In the genomic region with DNA sequence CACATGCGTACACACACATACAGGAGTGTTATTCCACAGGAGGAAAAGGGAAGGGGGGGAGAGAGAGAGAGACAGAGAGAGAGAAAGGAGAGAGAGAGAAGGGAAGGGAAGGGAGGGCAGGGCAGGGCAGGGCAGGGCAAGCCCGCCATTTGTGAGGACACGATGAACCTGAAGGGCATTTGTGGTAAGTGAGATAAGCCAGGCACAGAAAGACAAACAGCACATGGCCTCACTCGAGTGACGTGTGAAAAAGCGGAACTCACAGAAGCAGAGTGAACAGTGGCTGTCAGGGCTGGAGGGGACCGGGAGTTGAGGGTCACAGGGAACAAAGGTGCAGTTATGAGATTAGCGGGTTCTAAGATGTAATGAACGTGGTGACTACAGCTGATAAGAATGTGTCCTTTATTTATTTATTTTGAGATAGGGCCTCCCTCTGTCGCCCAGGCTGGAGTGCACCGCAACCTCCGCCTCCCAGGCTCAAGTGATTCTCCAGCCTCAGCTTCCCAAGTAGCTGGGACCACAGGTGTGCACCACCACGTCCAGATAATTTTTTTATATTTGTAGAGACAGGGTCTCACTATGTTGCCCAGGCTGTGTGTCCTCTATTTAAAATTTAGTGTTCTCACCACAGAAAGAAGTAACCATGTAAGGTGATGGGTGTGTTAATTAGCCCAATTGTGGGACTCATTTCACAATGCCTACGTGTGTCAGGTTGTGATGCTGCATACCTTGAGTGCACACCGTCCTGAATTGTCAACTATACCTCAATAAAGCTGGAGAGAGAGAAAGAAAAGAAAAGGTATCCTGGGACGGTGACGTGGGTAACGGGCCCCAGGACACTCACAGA, we compare ENCODE assay signal across 1 cellular context.
TF ChIP-seq lines count a peak whose summit lies in the region.

No MANE protein-coding gene starts in this region.

TF ChIP-seq in K562, 482 proteins besides CTCF, POLR2A, EP300 and RAD21 (continued from another document and continues in another):
- TF ChIP-seq, protein P1, sequence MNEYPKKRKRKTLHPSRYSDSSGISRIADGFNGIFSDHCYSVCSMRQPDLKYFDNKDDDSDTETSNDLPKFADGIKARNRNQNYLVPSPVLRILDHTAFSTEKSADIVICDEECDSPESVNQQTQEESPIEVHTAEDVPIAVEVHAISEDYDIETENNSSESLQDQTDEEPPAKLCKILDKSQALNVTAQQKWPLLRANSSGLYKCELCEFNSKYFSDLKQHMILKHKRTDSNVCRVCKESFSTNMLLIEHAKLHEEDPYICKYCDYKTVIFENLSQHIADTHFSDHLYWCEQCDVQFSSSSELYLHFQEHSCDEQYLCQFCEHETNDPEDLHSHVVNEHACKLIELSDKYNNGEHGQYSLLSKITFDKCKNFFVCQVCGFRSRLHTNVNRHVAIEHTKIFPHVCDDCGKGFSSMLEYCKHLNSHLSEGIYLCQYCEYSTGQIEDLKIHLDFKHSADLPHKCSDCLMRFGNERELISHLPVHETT (CRISPR knock-in tag; conservative IDR thresholded peaks at IDR 0.05 in 1 of 2, IDR thresholded peaks at IDR 0.05 in 1 of 2): peak in 1 of 2 experiments; percentile 57; a peak in 1 of 4 replicates
- TF ChIP-seq, protein P2, sequence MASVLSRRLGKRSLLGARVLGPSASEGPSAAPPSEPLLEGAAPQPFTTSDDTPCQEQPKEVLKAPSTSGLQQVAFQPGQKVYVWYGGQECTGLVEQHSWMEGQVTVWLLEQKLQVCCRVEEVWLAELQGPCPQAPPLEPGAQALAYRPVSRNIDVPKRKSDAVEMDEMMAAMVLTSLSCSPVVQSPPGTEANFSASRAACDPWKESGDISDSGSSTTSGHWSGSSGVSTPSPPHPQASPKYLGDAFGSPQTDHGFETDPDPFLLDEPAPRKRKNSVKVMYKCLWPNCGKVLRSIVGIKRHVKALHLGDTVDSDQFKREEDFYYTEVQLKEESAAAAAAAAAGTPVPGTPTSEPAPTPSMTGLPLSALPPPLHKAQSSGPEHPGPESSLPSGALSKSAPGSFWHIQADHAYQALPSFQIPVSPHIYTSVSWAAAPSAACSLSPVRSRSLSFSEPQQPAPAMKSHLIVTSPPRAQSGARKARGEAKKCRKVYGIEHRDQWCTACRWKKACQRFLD (CRISPR knock-in tag; IDR thresholded peaks at IDR 0.05): peak; percentile 82
- peak; percentile 78 for TF ChIP-seq HMGN3 (IDR thresholded peaks at IDR 0.05; ENCODE audit: borderline replicate concordance, extremely low read depth, insufficient read length, low read depth, low read length)
- no peak for TF ChIP-seq ZNF436 (CRISPR knock-in tag; IDR thresholded peaks at IDR 0.05)
- peak; percentile 85 for TF ChIP-seq NR2C1 (IDR thresholded peaks at IDR 0.05)
- peak; percentile 90 for TF ChIP-seq NR2C1 (tag; IDR thresholded peaks at IDR 0.05)
- peak; percentile 93 for TF ChIP-seq ATF7 (IDR thresholded peaks at IDR 0.05)
- TF ChIP-seq SAFB (IDR thresholded peaks at IDR 0.05; ENCODE audit: borderline replicate concordance, low read depth, low read length): no peak
- no peak for TF ChIP-seq ZNF507 (tag; conservative IDR thresholded peaks at IDR 0.05)
- TF ChIP-seq, protein P3, sequence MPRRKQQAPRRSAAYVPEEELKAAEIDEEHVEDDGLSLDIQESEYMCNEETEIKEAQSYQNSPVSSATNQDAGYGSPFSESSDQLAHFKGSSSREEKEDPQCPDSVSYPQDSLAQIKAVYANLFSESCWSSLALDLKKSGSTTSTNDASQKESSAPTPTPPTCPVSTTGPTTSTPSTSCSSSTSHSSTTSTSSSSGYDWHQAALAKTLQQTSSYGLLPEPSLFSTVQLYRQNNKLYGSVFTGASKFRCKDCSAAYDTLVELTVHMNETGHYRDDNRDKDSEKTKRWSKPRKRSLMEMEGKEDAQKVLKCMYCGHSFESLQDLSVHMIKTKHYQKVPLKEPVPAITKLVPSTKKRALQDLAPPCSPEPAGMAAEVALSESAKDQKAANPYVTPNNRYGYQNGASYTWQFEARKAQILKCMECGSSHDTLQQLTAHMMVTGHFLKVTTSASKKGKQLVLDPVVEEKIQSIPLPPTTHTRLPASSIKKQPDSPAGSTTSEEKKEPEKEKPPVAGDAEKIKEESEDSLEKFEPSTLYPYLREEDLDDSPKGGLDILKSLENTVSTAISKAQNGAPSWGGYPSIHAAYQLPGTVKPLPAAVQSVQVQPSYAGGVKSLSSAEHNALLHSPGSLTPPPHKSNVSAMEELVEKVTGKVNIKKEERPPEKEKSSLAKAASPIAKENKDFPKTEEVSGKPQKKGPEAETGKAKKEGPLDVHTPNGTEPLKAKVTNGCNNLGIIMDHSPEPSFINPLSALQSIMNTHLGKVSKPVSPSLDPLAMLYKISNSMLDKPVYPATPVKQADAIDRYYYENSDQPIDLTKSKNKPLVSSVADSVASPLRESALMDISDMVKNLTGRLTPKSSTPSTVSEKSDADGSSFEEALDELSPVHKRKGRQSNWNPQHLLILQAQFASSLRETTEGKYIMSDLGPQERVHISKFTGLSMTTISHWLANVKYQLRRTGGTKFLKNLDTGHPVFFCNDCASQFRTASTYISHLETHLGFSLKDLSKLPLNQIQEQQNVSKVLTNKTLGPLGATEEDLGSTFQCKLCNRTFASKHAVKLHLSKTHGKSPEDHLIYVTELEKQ (CRISPR knock-in tag; IDR thresholded peaks at IDR 0.05): no peak
- TF ChIP-seq NEUROD1 (IDR thresholded peaks at IDR 0.05; ENCODE audit: borderline replicate concordance, low read depth, low read length, partially characterized antibody): peak; percentile 55
- TF ChIP-seq CCAR2 (IDR thresholded peaks at IDR 0.05; ENCODE audit: low read depth, low read length): no peak
- no peak for TF ChIP-seq ZNF75A (CRISPR knock-in tag; IDR thresholded peaks at IDR 0.05)
- TF ChIP-seq CBX8 (IDR thresholded peaks at IDR 0.05; ENCODE audit: borderline replicate concordance, extremely low read depth, low read depth, low read length, poor library complexity, severe bottlenecking): no peak
- peak; percentile 68 for TF ChIP-seq MEF2D (tag; conservative IDR thresholded peaks at IDR 0.05; ENCODE audit: low read depth)
- TF ChIP-seq BRD4 (IDR thresholded peaks at IDR 0.05): no peak
- peak; percentile 98 for TF ChIP-seq CBFA2T3 (IDR thresholded peaks at IDR 0.05)
- no peak for TF ChIP-seq ZNF282 (CRISPR knock-in tag; IDR thresholded peaks at IDR 0.05)
- no peak for TF ChIP-seq PHB (CRISPR knock-in tag; IDR thresholded peaks at IDR 0.05)
- peak; percentile 95 for TF ChIP-seq TARDBP (IDR thresholded peaks at IDR 0.05)
- no peak for TF ChIP-seq MAFK (IDR thresholded peaks at IDR 0.05; ENCODE audit: low read length)
- TF ChIP-seq ZNF3 (CRISPR knock-in tag; IDR thresholded peaks at IDR 0.05): no peak
- no peak for TF ChIP-seq GTF2F1 (IDR thresholded peaks at IDR 0.05; ENCODE audit: low read depth, low read length)
- peak; percentile 64 to 88 for TF ChIP-seq FOXA3 (CRISPR knock-in tag; conservative IDR thresholded peaks at IDR 0.05 in 1 of 2, IDR thresholded peaks at IDR 0.05 in 1 of 2)
- TF ChIP-seq, protein P4, sequence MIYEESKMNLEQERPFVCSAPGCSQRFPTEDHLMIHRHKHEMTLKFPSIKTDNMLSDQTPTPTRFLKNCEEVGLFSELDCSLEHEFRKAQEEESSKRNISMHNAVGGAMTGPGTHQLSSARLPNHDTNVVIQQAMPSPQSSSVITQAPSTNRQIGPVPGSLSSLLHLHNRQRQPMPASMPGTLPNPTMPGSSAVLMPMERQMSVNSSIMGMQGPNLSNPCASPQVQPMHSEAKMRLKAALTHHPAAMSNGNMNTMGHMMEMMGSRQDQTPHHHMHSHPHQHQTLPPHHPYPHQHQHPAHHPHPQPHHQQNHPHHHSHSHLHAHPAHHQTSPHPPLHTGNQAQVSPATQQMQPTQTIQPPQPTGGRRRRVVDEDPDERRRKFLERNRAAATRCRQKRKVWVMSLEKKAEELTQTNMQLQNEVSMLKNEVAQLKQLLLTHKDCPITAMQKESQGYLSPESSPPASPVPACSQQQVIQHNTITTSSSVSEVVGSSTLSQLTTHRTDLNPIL (CRISPR knock-in tag; IDR thresholded peaks at IDR 0.05): no peak
- TF ChIP-seq, protein P5, sequence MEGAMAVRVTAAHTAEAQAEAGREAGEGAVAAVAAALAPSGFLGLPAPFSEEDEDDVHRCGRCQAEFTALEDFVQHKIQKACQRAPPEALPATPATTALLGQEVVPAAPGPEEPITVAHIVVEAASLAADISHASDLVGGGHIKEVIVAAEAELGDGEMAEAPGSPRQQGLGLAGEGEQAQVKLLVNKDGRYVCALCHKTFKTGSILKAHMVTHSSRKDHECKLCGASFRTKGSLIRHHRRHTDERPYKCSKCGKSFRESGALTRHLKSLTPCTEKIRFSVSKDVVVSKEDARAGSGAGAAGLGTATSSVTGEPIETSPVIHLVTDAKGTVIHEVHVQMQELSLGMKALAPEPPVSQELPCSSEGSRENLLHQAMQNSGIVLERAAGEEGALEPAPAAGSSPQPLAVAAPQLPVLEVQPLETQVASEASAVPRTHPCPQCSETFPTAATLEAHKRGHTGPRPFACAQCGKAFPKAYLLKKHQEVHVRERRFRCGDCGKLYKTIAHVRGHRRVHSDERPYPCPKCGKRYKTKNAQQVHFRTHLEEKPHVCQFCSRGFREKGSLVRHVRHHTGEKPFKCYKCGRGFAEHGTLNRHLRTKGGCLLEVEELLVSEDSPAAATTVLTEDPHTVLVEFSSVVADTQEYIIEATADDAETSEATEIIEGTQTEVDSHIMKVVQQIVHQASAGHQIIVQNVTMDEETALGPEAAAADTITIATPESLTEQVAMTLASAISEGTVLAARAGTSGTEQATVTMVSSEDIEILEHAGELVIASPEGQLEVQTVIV (CRISPR knock-in tag; IDR thresholded peaks at IDR 0.05; ENCODE audit: borderline replicate concordance): no peak
- TF ChIP-seq ERF (CRISPR knock-in tag; IDR thresholded peaks at IDR 0.05): no peak
- no peak for TF ChIP-seq TCF7 (IDR thresholded peaks at IDR 0.05; ENCODE audit: borderline replicate concordance)
- TF ChIP-seq SMAD2 (IDR thresholded peaks at IDR 0.05; ENCODE audit: low read depth, low read length): no peak
- peak; percentile 96 for TF ChIP-seq DPF2 (IDR thresholded peaks at IDR 0.05)
- no peak for TF ChIP-seq ZZZ3 (IDR thresholded peaks at IDR 0.05)
- no peak for TF ChIP-seq C11orf30 (IDR thresholded peaks at IDR 0.05; ENCODE audit: low read depth)
- TF ChIP-seq, protein P6, sequence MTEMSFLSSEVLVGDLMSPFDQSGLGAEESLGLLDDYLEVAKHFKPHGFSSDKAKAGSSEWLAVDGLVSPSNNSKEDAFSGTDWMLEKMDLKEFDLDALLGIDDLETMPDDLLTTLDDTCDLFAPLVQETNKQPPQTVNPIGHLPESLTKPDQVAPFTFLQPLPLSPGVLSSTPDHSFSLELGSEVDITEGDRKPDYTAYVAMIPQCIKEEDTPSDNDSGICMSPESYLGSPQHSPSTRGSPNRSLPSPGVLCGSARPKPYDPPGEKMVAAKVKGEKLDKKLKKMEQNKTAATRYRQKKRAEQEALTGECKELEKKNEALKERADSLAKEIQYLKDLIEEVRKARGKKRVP (CRISPR knock-in tag; IDR thresholded peaks at IDR 0.05): no peak
- TF ChIP-seq POLR2G (IDR thresholded peaks at IDR 0.05; ENCODE audit: low read depth, low read length): no peak
- no peak for TF ChIP-seq HNRNPH1 (optimal IDR thresholded peaks at IDR 0.05; ENCODE audit: low read depth, low read length)
- no peak for TF ChIP-seq SIRT6 (IDR thresholded peaks at IDR 0.05; ENCODE audit: low read depth, low read length)
- peak; percentile 84 for TF ChIP-seq CXXC5 (CRISPR knock-in tag; IDR thresholded peaks at IDR 0.05)
- no peak for TF ChIP-seq ZNF79 (CRISPR knock-in tag; IDR thresholded peaks at IDR 0.05; ENCODE audit: low read depth)
- TF ChIP-seq MXI1 (IDR thresholded peaks at IDR 0.05; ENCODE audit: low read depth, low read length): 0 out of 2 replicates have a peak, but pooled peaks have one; percentile 21
- TF ChIP-seq RHOXF2B (CRISPR knock-in tag; conservative IDR thresholded peaks at IDR 0.05): no peak
- TF ChIP-seq, protein P7, sequence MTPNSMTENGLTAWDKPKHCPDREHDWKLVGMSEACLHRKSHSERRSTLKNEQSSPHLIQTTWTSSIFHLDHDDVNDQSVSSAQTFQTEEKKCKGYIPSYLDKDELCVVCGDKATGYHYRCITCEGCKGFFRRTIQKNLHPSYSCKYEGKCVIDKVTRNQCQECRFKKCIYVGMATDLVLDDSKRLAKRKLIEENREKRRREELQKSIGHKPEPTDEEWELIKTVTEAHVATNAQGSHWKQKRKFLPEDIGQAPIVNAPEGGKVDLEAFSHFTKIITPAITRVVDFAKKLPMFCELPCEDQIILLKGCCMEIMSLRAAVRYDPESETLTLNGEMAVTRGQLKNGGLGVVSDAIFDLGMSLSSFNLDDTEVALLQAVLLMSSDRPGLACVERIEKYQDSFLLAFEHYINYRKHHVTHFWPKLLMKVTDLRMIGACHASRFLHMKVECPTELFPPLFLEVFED (CRISPR knock-in tag; conservative IDR thresholded peaks at IDR 0.05): no peak
- TF ChIP-seq, protein P8, sequence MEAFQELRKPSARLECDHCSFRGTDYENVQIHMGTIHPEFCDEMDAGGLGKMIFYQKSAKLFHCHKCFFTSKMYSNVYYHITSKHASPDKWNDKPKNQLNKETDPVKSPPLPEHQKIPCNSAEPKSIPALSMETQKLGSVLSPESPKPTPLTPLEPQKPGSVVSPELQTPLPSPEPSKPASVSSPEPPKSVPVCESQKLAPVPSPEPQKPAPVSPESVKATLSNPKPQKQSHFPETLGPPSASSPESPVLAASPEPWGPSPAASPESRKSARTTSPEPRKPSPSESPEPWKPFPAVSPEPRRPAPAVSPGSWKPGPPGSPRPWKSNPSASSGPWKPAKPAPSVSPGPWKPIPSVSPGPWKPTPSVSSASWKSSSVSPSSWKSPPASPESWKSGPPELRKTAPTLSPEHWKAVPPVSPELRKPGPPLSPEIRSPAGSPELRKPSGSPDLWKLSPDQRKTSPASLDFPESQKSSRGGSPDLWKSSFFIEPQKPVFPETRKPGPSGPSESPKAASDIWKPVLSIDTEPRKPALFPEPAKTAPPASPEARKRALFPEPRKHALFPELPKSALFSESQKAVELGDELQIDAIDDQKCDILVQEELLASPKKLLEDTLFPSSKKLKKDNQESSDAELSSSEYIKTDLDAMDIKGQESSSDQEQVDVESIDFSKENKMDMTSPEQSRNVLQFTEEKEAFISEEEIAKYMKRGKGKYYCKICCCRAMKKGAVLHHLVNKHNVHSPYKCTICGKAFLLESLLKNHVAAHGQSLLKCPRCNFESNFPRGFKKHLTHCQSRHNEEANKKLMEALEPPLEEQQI (IDR thresholded peaks at IDR 0.05): peak; percentile 81
- no peak for TF ChIP-seq CBX2 (IDR thresholded peaks at IDR 0.05; ENCODE audit: insufficient read depth, low read length, poor library complexity, severe bottlenecking)
- peak; percentile 68; the same call in 1 of the 2 replicates for TF ChIP-seq MTA3 (IDR thresholded peaks at IDR 0.05; ENCODE audit: borderline replicate concordance)
- no peak for TF ChIP-seq MCM2 (IDR thresholded peaks at IDR 0.05; ENCODE audit: low read depth)
- TF ChIP-seq ZNF217 (CRISPR knock-in tag; IDR thresholded peaks at IDR 0.05): no peak
